ENCODE assay signal across 1 cellular context in the genomic region with DNA sequence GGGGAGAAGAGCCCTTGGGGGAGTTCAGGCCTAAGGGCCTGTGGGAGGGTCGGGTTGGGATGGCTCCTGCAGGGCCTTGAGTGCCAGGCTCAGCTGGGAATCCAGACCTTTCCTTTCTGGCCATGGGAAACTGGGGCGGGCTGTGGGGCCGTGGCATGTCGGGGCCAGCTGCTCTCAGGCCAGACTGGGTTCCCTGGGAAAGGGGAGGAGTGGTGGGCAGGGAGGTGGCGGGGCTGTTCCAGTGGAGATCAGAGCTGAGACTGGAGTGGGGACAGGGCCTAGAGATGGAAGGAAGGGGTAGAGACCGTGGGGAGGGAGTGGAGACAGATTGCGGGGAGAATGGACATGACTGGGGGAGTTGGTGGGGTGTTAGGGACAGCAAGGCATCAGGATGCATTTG.
TF ChIP-seq lines count a peak whose summit lies in the region.

No MANE protein-coding gene starts in this region.

TF ChIP-seq in GM23338, 12 proteins besides CTCF, POLR2A, EP300 and RAD21 (continued from another document):
- TF ChIP-seq, protein P1, sequence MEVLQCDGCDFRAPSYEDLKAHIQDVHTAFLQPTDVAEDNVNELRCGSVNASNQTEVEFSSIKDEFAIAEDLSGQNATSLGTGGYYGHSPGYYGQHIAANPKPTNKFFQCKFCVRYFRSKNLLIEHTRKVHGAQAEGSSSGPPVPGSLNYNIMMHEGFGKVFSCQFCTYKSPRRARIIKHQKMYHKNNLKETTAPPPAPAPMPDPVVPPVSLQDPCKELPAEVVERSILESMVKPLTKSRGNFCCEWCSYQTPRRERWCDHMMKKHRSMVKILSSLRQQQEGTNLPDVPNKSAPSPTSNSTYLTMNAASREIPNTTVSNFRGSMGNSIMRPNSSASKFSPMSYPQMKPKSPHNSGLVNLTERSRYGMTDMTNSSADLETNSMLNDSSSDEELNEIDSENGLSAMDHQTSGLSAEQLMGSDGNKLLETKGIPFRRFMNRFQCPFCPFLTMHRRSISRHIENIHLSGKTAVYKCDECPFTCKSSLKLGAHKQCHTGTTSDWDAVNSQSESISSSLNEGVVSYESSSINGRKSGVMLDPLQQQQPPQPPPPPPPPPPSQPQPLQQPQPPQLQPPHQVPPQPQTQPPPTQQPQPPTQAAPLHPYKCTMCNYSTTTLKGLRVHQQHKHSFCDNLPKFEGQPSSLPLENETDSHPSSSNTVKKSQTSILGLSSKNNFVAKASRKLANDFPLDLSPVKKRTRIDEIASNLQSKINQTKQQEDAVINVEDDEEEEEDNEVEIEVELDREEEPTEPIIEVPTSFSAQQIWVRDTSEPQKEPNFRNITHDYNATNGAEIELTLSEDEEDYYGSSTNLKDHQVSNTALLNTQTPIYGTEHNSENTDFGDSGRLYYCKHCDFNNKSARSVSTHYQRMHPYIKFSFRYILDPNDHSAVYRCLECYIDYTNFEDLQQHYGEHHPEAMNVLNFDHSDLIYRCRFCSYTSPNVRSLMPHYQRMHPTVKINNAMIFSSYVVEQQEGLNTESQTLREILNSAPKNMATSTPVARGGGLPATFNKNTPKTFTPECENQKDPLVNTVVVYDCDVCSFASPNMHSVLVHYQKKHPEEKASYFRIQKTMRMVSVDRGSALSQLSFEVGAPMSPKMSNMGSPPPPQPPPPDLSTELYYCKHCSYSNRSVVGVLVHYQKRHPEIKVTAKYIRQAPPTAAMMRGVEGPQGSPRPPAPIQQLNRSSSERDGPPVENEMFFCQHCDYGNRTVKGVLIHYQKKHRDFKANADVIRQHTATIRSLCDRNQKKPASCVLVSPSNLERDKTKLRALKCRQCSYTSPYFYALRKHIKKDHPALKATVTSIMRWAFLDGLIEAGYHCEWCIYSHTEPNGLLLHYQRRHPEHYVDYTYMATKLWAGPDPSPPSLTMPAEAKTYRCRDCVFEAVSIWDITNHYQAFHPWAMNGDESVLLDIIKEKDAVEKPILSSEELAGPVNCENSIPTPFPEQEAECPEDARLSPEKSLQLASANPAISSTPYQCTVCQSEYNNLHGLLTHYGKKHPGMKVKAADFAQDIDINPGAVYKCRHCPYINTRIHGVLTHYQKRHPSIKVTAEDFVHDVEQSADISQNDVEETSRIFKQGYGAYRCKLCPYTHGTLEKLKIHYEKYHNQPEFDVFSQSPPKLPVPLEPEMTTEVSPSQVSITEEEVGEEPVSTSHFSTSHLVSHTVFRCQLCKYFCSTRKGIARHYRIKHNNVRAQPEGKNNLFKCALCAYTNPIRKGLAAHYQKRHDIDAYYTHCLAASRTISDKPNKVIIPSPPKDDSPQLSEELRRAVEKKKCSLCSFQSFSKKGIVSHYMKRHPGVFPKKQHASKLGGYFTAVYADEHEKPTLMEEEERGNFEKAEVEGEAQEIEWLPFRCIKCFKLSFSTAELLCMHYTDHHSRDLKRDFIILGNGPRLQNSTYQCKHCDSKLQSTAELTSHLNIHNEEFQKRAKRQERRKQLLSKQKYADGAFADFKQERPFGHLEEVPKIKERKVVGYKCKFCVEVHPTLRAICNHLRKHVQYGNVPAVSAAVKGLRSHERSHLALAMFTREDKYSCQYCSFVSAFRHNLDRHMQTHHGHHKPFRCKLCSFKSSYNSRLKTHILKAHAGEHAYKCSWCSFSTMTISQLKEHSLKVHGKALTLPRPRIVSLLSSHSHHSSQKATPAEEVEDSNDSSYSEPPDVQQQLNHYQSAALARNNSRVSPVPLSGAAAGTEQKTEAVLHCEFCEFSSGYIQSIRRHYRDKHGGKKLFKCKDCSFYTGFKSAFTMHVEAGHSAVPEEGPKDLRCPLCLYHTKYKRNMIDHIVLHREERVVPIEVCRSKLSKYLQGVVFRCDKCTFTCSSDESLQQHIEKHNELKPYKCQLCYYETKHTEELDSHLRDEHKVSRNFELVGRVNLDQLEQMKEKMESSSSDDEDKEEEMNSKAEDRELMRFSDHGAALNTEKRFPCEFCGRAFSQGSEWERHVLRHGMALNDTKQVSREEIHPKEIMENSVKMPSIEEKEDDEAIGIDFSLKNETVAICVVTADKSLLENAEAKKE (CRISPR knock-in tag; IDR thresholded peaks at IDR 0.05): no peak
- TF ChIP-seq JUNB (IDR thresholded peaks at IDR 0.05; ENCODE audit: unreplicated experiment) (no peak), NANOG (IDR thresholded peaks at IDR 0.05; ENCODE audit: borderline replicate concordance) (no peak), CREB1 (CRISPR knock-in tag; IDR thresholded peaks at IDR 0.05; ENCODE audit: low read depth) (no peak), EZH2phosphoT487 (IDR thresholded peaks at IDR 0.05; ENCODE audit: unreplicated experiment) (no peak), STAT1 (IDR thresholded peaks at IDR 0.05; ENCODE audit: unreplicated experiment) (no peak), POLR2AphosphoS5 (IDR thresholded peaks at IDR 0.05; ENCODE audit: low read depth) (no peak), EZH2 (IDR thresholded peaks at IDR 0.05; ENCODE audit: low read depth, unreplicated experiment) (no peak)
- TF ChIP-seq, protein P2, sequence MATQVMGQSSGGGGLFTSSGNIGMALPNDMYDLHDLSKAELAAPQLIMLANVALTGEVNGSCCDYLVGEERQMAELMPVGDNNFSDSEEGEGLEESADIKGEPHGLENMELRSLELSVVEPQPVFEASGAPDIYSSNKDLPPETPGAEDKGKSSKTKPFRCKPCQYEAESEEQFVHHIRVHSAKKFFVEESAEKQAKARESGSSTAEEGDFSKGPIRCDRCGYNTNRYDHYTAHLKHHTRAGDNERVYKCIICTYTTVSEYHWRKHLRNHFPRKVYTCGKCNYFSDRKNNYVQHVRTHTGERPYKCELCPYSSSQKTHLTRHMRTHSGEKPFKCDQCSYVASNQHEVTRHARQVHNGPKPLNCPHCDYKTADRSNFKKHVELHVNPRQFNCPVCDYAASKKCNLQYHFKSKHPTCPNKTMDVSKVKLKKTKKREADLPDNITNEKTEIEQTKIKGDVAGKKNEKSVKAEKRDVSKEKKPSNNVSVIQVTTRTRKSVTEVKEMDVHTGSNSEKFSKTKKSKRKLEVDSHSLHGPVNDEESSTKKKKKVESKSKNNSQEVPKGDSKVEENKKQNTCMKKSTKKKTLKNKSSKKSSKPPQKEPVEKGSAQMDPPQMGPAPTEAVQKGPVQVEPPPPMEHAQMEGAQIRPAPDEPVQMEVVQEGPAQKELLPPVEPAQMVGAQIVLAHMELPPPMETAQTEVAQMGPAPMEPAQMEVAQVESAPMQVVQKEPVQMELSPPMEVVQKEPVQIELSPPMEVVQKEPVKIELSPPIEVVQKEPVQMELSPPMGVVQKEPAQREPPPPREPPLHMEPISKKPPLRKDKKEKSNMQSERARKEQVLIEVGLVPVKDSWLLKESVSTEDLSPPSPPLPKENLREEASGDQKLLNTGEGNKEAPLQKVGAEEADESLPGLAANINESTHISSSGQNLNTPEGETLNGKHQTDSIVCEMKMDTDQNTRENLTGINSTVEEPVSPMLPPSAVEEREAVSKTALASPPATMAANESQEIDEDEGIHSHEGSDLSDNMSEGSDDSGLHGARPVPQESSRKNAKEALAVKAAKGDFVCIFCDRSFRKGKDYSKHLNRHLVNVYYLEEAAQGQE (IDR thresholded peaks at IDR 0.05; ENCODE audit: unreplicated experiment): no peak
- TF ChIP-seq, protein P3, sequence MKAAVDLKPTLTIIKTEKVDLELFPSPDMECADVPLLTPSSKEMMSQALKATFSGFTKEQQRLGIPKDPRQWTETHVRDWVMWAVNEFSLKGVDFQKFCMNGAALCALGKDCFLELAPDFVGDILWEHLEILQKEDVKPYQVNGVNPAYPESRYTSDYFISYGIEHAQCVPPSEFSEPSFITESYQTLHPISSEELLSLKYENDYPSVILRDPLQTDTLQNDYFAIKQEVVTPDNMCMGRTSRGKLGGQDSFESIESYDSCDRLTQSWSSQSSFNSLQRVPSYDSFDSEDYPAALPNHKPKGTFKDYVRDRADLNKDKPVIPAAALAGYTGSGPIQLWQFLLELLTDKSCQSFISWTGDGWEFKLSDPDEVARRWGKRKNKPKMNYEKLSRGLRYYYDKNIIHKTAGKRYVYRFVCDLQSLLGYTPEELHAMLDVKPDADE (IDR thresholded peaks at IDR 0.05): no peak
